10 cellular contexts compared by ENCODE assay signal in the genomic region with DNA sequence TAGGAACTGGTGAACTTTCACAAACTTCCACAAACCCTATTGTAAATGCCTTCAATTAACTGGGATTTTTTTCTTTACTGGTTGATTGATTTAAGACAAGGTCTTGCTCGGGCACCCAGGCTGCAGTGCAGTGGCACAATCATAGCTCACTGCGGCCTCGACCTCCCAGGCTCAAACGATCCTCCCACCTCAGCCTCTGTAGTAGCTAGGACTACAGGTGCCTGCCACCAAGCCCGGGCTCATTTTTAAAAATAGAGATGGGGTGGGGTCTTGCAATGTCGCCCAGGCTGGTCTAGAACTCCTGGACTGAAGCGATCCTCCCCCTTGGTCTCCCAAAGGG. TPM values are rescaled to one million over a fixed set of nuclear protein-coding genes. Genes with fewer than 3 reads are reported as not detected.
DNase-seq lines count a peak whose midpoint lies in the region; ATAC-seq and TF ChIP-seq lines count a peak whose summit lies in the region.
"Had no signal": no experiment of that assay in that cellular context is flagged by ENCODE, and none has a peak within 500 bp of the region (broad histone marks: within the 10 kb centered on the region; RNA-seq: fewer than 3 reads in every experiment).

No MANE protein-coding gene starts in this region.

- H2BK5ac ChIP-seq in trophoblast cell (ENCODE audit: low read depth, low read length, poor library complexity), result peak overlapping the region; percentile 5

- H3K27ac ChIP-seq in DOHH2 (ENCODE audit: low read depth, low read length) (no peak overlapping the region), OCI-LY7 (ENCODE audit: low read depth, low read length, poor library complexity, severe bottlenecking) (no peak overlapping the region), trophoblast cell (ENCODE audit: low read depth, low read length) (peak overlapping the region; percentile 30)

- H3F3A ChIP-seq in DOHH2 (ENCODE audit: control insufficient read depth, insufficient read depth), result 0 out of 2 replicates have a peak, but pooled peaks cover 2% of the 10 kb centered on the region

- H3K23ac ChIP-seq in trophoblast cell (ENCODE audit: low read length), result no peak overlapping the region

- no peaks in the 10 kb centered on the region for H3K36me3 ChIP-seq in DOHH2 (ENCODE audit: control insufficient read depth, low read length)
- H3K36me3 ChIP-seq in OCI-LY7 (ENCODE audit: insufficient read depth, low read length), result no peaks in the 10 kb centered on the region
- H3K36me3 ChIP-seq in trophoblast cell (ENCODE audit: control insufficient read depth in 1 of 2, insufficient read depth in 2 of 2, low read length in 2 of 2), result peaks cover 0 to 3% of the 10 kb centered on the region in 2 experiments

- H4K20me1 ChIP-seq in DOHH2 (ENCODE audit: control insufficient read depth, insufficient read depth, low read depth, low read length), result no peaks in the 10 kb centered on the region
- no peaks in the 10 kb centered on the region for H4K20me1 ChIP-seq in OCI-LY7 (ENCODE audit: insufficient read depth, low read length)

- intact Hi-C loops in OCI-LY7 (cut with micrococcal nuclease; ENCODE audit: unreplicated experiment), result loop anchor here (10.0 kb wide), 1 partner anchor 89 kb away; the partner anchor contains the start of gene CDC42EP2

- no peak overlapping the region for H3K4ac ChIP-seq in trophoblast cell (ENCODE audit: low read depth, low read length)

- H3K4me2 ChIP-seq in DOHH2 (ENCODE audit: low read length) (peak overlapping the region; percentile 95), OCI-LY7 (ENCODE audit: low read length) (peak overlapping the region; percentile 91), trophoblast cell (ENCODE audit: low read length) (peak overlapping the region; percentile 94)

- TF ChIP-seq CTCF in DOHH2 (IDR thresholded peaks at IDR 0.05; ENCODE audit: low read depth, low read length, poor library complexity, severe bottlenecking), result no peak
- no peak for TF ChIP-seq CTCF in OCI-LY7 (conservative IDR thresholded peaks at IDR 0.05; ENCODE audit: low read length)
- no peak for TF ChIP-seq CTCF in epithelial cell of proximal tubule (conservative IDR thresholded peaks at IDR 0.05; ENCODE audit: low read depth, low read length)

- peak overlapping the region; percentile 81 for H2BK120ac ChIP-seq in trophoblast cell (ENCODE audit: insufficient read depth, low read length, poor library complexity)

- H3K9ac ChIP-seq in trophoblast cell (ENCODE audit: low read length), result no peak overlapping the region

- H3K79me2 ChIP-seq in DOHH2 (ENCODE audit: control insufficient read depth, low read length), result no peaks in the 10 kb centered on the region
- no peaks in the 10 kb centered on the region for H3K79me2 ChIP-seq in OCI-LY7 (ENCODE audit: insufficient read depth, low read depth, low read length)
- peaks cover 2% of the 10 kb centered on the region for H3K79me2 ChIP-seq in trophoblast cell (ENCODE audit: control insufficient read depth, insufficient read depth, low read length, poor library complexity)

- no CpG with 5 or more reads among the region's 7 CpGs for WGBS in trophoblast cell (ENCODE audit: extremely low coverage, insufficient coverage, insufficient read length)

- DNase-seq in OCI-LY7 (ENCODE audit: low spot score) (no peak), epithelial cell of proximal tubule (ENCODE audit: low read depth) (no peak), trophoblast cell (no peak), DMS 273 treated with DMSO at 0.1 percent for 48 hours (lab: John Stamatoyannopoulos, UW) (no peak), HuH-7.5 (ENCODE audit: low spot score) (no peak)

- H3K4me1 ChIP-seq in DOHH2 (ENCODE audit: control insufficient read depth, low read length) (peaks cover 18% of the 10 kb centered on the region), OCI-LY7 (ENCODE audit: insufficient read depth, low read length, poor library complexity, severe bottlenecking) (peaks cover 16% of the 10 kb centered on the region), trophoblast cell (ENCODE audit: control insufficient read depth in 1 of 2, insufficient read depth in 2 of 2, low read length in 2 of 2) (peaks cover 12 to 13% of the 10 kb centered on the region in 2 experiments)

- H3K27me3 ChIP-seq in DOHH2 (ENCODE audit: control insufficient read depth, low read length), result 0 out of 2 replicates have a peak, but pooled peaks cover 2% of the 10 kb centered on the region
- no peaks in the 10 kb centered on the region for H3K27me3 ChIP-seq in trophoblast cell (ENCODE audit: insufficient read depth, low read length)

- no peaks in the 10 kb centered on the region for H3K9me3 ChIP-seq in DOHH2 (ENCODE audit: control insufficient read depth, insufficient read depth, low read length)
- 0 out of 2 replicates have a peak, but pooled peaks cover 3% of the 10 kb centered on the region for H3K9me3 ChIP-seq in OCI-LY7 (ENCODE audit: low read length)
- H3K9me3 ChIP-seq in trophoblast cell (ENCODE audit: insufficient read depth, low read depth, low read length), result peaks cover 2% of the 10 kb centered on the region

- peak overlapping the region; percentile 33 for H4K91ac ChIP-seq in trophoblast cell (ENCODE audit: low read depth, low read length)

- peak overlapping the region; percentile 97 for H4K8ac ChIP-seq in trophoblast cell (ENCODE audit: low read depth, low read length)

- H2AFZ ChIP-seq in OCI-LY7 (ENCODE audit: low read length), result peak overlapping the region; percentile 96
- peak overlapping the region; percentile 28 for H2AFZ ChIP-seq in trophoblast cell (ENCODE audit: insufficient read depth, low read length, poor library complexity)

- ATAC-seq in GM18861 (IDR thresholded peaks at IDR 0.05; ENCODE audit: unreplicated experiment), result no peak
- no peak for ATAC-seq in HG02973 (IDR thresholded peaks at IDR 0.05; ENCODE audit: unreplicated experiment)

- H3K79me1 ChIP-seq in trophoblast cell (ENCODE audit: low read length), result peaks cover 9% of the 10 kb centered on the region

- H3K4me3 ChIP-seq in DOHH2 (ENCODE audit: low read length), result peak overlapping the region; percentile 75
- peak overlapping the region; percentile 63 for H3K4me3 ChIP-seq in OCI-LY7 (ENCODE audit: low read depth, low read length, poor library complexity, severe bottlenecking)
- peak overlapping the region; percentile 58 for H3K4me3 ChIP-seq in epithelial cell of proximal tubule (ENCODE audit: low read depth, low read length)
- no peak overlapping the region for H3K4me3 ChIP-seq in trophoblast cell (ENCODE audit: low read depth, low read length)

- H2BK12ac ChIP-seq in trophoblast cell (ENCODE audit: low read length), result no peak overlapping the region

- H4K12ac ChIP-seq in trophoblast cell (ENCODE audit: low read depth, low read length), result peak overlapping the region; percentile 32

- no TSS peak for BruUV-seq in OCI-LY7 (replicated peaks; lab: Mats Ljungman, UMichigan)

- CTCF ChIA-PET in OCI-LY7 (lab: Charles Lee; ENCODE audit: unreplicated experiment), result no interaction called here

- H2AK5ac ChIP-seq in trophoblast cell (ENCODE audit: low read length), result no peak overlapping the region

- POLR2A ChIA-PET in OCI-LY7 (lab: Charles Lee), result no interaction called here

- H3K9me2 ChIP-seq in DOHH2 (replicated peaks; ENCODE audit: control insufficient read depth, low read length) (no peaks in the 10 kb centered on the region), OCI-LY7 (ENCODE audit: insufficient read depth, low read length) (no peaks in the 10 kb centered on the region)

- H3K18ac ChIP-seq in trophoblast cell (ENCODE audit: low read length), result peak overlapping the region; percentile 32

- H3K14ac ChIP-seq in trophoblast cell (ENCODE audit: low read length), result no peak overlapping the region

RNA-seq across cellular contexts. Expression of gene POLA2, which starts 35.7 kb away (rescaled TPM):
- total RNA-seq in OCI-LY7 (2014; rRNA removed; shearing (Covaris generic)), result 47.5 and 50.0 TPM in 2 replicates
- 89.1 and 103 TPM in 2 replicates for total RNA-seq in OCI-LY7 (2022)
- 30.2 and 42.9 TPM in 2 replicates for total RNA-seq in epithelial cell of proximal tubule
- 12.6 and 13.3 TPM in 2 replicates for polyA plus RNA-seq in trophoblast cell (2013)

RNA-seq across cellular contexts. Expression of gene CAPN1, which starts 44.3 kb away (rescaled TPM):
- total RNA-seq in OCI-LY7 (2014; rRNA removed; shearing (Covaris generic)), result 66.9 and 89.9 TPM in 2 replicates
- total RNA-seq in OCI-LY7 (2022), result 111 and 118 TPM in 2 replicates
- total RNA-seq in epithelial cell of proximal tubule, result 256 and 360 TPM in 2 replicates
- polyA plus RNA-seq in trophoblast cell (2013), result 183 and 194 TPM in 2 replicates

RNA-seq across cellular contexts. Expression of gene SPDYC, which starts 56.0 kb away (rescaled TPM):
- not detected in 2 replicates for total RNA-seq in OCI-LY7 (2014; rRNA removed; shearing (Covaris generic))
- total RNA-seq in OCI-LY7 (2022), result not detected in 2 replicates
- not detected in 2 replicates for total RNA-seq in epithelial cell of proximal tubule
- 3.9 TPM in 2 replicates for polyA plus RNA-seq in trophoblast cell (2013)
- total RNA-seq: LHCN-M2, lung microvascular endothelial cell had no signal
